In the genomic region with DNA sequence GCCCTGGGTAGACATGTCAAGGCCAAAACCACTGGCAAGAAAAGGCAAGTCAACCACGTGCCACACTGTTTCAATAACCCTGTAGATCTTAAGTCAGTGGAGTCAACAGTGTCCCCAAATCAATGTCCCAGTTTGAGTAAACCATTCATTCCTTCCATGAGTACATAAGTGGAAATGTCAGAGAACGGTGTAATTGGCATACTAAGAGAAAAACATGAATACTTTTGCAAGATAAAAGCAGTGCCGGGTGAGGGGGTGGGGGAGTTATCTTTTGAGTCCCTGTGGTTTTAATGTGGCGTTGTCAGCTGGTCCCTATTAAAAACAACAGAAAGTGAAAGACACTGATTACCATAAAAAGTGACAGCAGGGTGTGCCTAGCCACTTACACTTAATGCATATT, we compare ENCODE assay signal across 9 cellular contexts. TPM values are rescaled to one million over a fixed set of nuclear protein-coding genes. Genes with fewer than 3 reads are reported as not detected.
A peak's percentile ranks its signal among the peaks of the same experiment; 100 is the strongest.
DNase-seq lines count a peak whose midpoint lies in the region; ATAC-seq and TF ChIP-seq lines count a peak whose summit lies in the region.
"Had no signal": no experiment of that assay in that cellular context is flagged by ENCODE, and none has a peak within 500 bp of the region (broad histone marks: within the 10 kb centered on the region; RNA-seq: fewer than 3 reads in every experiment).

No MANE protein-coding gene starts in this region.

- POLR2A ChIA-PET in activated CD8-positive, alpha-beta T cell treated with anti-CD3 and anti-CD28 coated beads for 36 hours (lab: Charles Lee): interaction anchor here (0.6 kb wide), 1 partner anchor 1728 kb away, joined by 3 read pairs; no protein-coding TSS in a partner anchor

- H3K36me3 Mint-ChIP-seq in activated CD8-positive, alpha-beta T cell treated with anti-CD3 and anti-CD28 coated beads for 36 hours (ENCODE audit: low read depth): peaks cover 18% of the 10 kb centered on the region
- peaks cover 37 to 44% of the 10 kb centered on the region in 2 donors for H3K36me3 Mint-ChIP-seq in CD14-positive monocyte

- H3K27me3 Mint-ChIP-seq in activated CD8-positive, alpha-beta T cell treated with anti-CD3 and anti-CD28 coated beads for 36 hours: no peaks in the 10 kb centered on the region
- H3K27me3 Mint-ChIP-seq in CD14-positive monocyte (ENCODE audit: low read depth in 3 of 3): no peaks in the 10 kb centered on the region

- peaks cover under 1% of the 10 kb centered on the region for H3K9me3 Mint-ChIP-seq in activated CD8-positive, alpha-beta T cell treated with anti-CD3 and anti-CD28 coated beads for 36 hours
- H3K9me3 Mint-ChIP-seq in CD14-positive monocyte: peaks cover 0 to 1% (median 0%) of the 10 kb centered on the region in 7 donors

- H3K4me1 Mint-ChIP-seq in activated CD8-positive, alpha-beta T cell treated with anti-CD3 and anti-CD28 coated beads for 36 hours (ENCODE audit: low read depth): peaks cover 31% of the 10 kb centered on the region
- H3K4me1 Mint-ChIP-seq in CD14-positive monocyte: peaks cover 4% of the 10 kb centered on the region

- intact Hi-C loops in activated CD8-positive, alpha-beta T cell treated with anti-CD3 and anti-CD28 coated beads for 36 hours (cut with micrococcal nuclease): loop anchor here (5.0 to 10.0 kb wide), 3 partner anchors 255 to 877 kb away; partner anchors contain the start of gene C1QL3
- intact Hi-C loops in CD14-positive monocyte (cut with micrococcal nuclease): loop anchor here in 1 of 2 donors (10.0 kb wide), 1 partner anchor 875 kb away; no protein-coding TSS in a partner anchor

- peak; percentile 58 for ATAC-seq in GM18519 (IDR thresholded peaks at IDR 0.05; ENCODE audit: low FRiP score, unreplicated experiment)
- ATAC-seq in HG02763 (IDR thresholded peaks at IDR 0.05; ENCODE audit: unreplicated experiment): peak; percentile 78
- peak; percentile 91 for ATAC-seq in activated CD8-positive, alpha-beta T cell treated with anti-CD3 and anti-CD28 coated beads for 36 hours

- peak; percentile 94 for DNase-seq in activated CD8-positive, alpha-beta T cell treated with anti-CD3 and anti-CD28 coated beads for 36 hours
- peak; percentile 68 for DNase-seq in stimulated activated CD4-positive, alpha-beta T cell treated with anti-CD3 and anti-CD28 coated beads, Interleukin-15, amount 100 ng/mL, for 48 hours (ENCODE audit: low read depth in 2 of 2)
- DNase-seq in CD14-positive monocyte (ENCODE audit: low spot score) (no peak), COR-L47 (lab: John Stamatoyannopoulos, UW) (no peak), SHP77 treated with DMSO at 0.1 percent for 48 hours (lab: John Stamatoyannopoulos, UW) (no peak), NOMO-1 (lab: John Stamatoyannopoulos, UW; ENCODE audit: unreplicated experiment in 2 of 2) (no peak)
- DNase-seq: tibial artery had no signal

- H3K27ac Mint-ChIP-seq in activated CD8-positive, alpha-beta T cell treated with anti-CD3 and anti-CD28 coated beads for 36 hours: peak overlapping the region; percentile 72
- no peak overlapping the region for H3K27ac Mint-ChIP-seq in CD14-positive monocyte

- TF ChIP-seq CTCF in activated CD8-positive, alpha-beta T cell treated with anti-CD3 and anti-CD28 coated beads for 36 hours (IDR thresholded peaks at IDR 0.05): no peak
- no peak for TF ChIP-seq CTCF in CD14-positive monocyte (IDR thresholded peaks at IDR 0.05)

- CTCF ChIA-PET in activated CD8-positive, alpha-beta T cell treated with anti-CD3 and anti-CD28 coated beads for 36 hours (lab: Charles Lee): interaction anchor here (1.7 kb wide), 1 partner anchor 30 kb away, joined by 4 read pairs; no protein-coding TSS in a partner anchor

- H3K4me3 Mint-ChIP-seq in activated CD8-positive, alpha-beta T cell treated with anti-CD3 and anti-CD28 coated beads for 36 hours: no peak overlapping the region
- H3K4me3 Mint-ChIP-seq in CD14-positive monocyte: no peak overlapping the region

RNA-seq across cellular contexts. Expression of gene RSU1, which starts 37.8 kb away (rescaled TPM):
- total RNA-seq in activated CD8-positive, alpha-beta T cell treated with anti-CD3 and anti-CD28 coated beads for 36 hours: 10 to 100 TPM; 42.4 to 47.5 TPM
- polyA plus RNA-seq in CD14-positive monocyte: 100 to 1,000 TPM; 100 to 111 TPM

Comparison
In these comparisons a context has a peak if more than half of its experiments do, and no peak if none do; other contexts are left out.
1. DNase-seq: peak in activated CD8-positive, alpha-beta T cell treated with anti-CD3 and anti-CD28 coated beads for 36 hours (single experiment) and stimulated activated CD4-positive, alpha-beta T cell treated with anti-CD3 and anti-CD28 coated beads, Interleukin-15, amount 100 ng/mL, for 48 hours (2 of 2); none in CD14-positive monocyte (single experiment), COR-L47 (single experiment), SHP77 treated with DMSO at 0.1 percent for 48 hours (single experiment) and NOMO-1 (0 of 2).
2. Peak in every context shown above with its lines, with median percentiles within 50 percentile points of each other: ATAC-seq.